19 cellular contexts compared by ENCODE assay signal in the genomic region with DNA sequence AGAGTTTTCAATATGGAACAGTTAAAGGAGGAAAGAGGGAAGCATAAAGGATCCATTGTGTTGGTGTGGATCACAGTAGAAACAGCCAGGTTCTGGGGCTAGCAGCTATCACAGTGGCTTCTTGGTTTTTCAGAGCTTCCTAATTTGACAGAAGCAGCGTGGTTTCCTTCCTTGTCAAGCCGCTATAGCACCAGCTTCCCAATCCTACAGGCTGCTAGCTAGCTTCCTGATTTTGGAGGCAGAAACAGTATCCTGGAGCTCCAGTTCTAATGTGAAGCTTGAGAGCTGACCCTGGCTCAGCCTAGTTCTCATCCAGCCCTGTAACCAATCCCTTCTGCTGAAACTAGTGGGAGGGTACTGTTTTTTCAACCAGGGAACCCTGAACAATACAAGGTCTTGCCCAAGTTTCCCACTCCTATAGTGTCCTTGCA. TPM values are rescaled to one million over a fixed set of nuclear protein-coding genes. Genes with fewer than 3 reads are reported as not detected.
DNase-seq lines count a peak whose midpoint lies in the region; ATAC-seq and TF ChIP-seq lines count a peak whose summit lies in the region.
"Had no signal": no experiment of that assay in that cellular context is flagged by ENCODE, and none has a peak within 500 bp of the region (broad histone marks: within the 10 kb centered on the region; RNA-seq: fewer than 3 reads in every experiment).

No MANE protein-coding gene starts in this region.

- H3K27me3 ChIP-seq in SJSA1 (replicated peaks), result no peaks in the 10 kb centered on the region
- no peaks in the 10 kb centered on the region for H3K27me3 ChIP-seq in fibroblast of lung (ENCODE audit: control insufficient read depth, insufficient read depth, low read length)
- no peaks in the 10 kb centered on the region for H3K27me3 ChIP-seq in osteoblast (ENCODE audit: insufficient read depth, low read length)
- H3K27me3 ChIP-seq: heart right ventricle had no signal

- H3K4me1 ChIP-seq in SJSA1 (replicated peaks) (peaks cover 23% of the 10 kb centered on the region), fibroblast of lung (ENCODE audit: control insufficient read depth, extremely low read depth, insufficient read depth, low read length) (peaks cover 12% of the 10 kb centered on the region), osteoblast (ENCODE audit: insufficient read depth, low read length) (peaks cover 42% of the 10 kb centered on the region)

- H3K27me3 Mint-ChIP-seq in nephron progenitor cell (ENCODE audit: low read depth, poor library complexity), result no peaks in the 10 kb centered on the region
- H3K27me3 Mint-ChIP-seq: central memory CD8-positive, alpha-beta T cell; T-cell had no signal

- H4K20me1 ChIP-seq in fibroblast of lung (ENCODE audit: control insufficient read depth, extremely low read depth, insufficient read depth, low read length), result no peaks in the 10 kb centered on the region
- H4K20me1 ChIP-seq in osteoblast (ENCODE audit: insufficient read depth, low read length), result no peaks in the 10 kb centered on the region

- H3K9me3 ChIP-seq in SJSA1 (replicated peaks) (no peaks in the 10 kb centered on the region), fibroblast of lung (ENCODE audit: control insufficient read depth, insufficient read depth, low read depth, low read length) (no peaks in the 10 kb centered on the region), osteoblast (ENCODE audit: low read depth, low read length) (no peaks in the 10 kb centered on the region)
- H3K9me3 ChIP-seq: heart right ventricle had no signal

- no peak for ATAC-seq in GM18517 (IDR thresholded peaks at IDR 0.05; ENCODE audit: unreplicated experiment)
- ATAC-seq: activated CD4-positive, CD25-positive, alpha-beta regulatory T cell treated with anti-CD3 and anti-CD28 coated beads, Interleukin-2, amount 50 U/mL, for 24 hours; left colon; T-cell had no signal

- H3K27ac ChIP-seq in SJSA1 (peak overlapping the region; percentile 79), fibroblast of lung (ENCODE audit: insufficient read depth, low read length) (peak overlapping the region; percentile 76), osteoblast (ENCODE audit: low read depth, low read length) (peak overlapping the region; percentile 95)

- no peaks in the 10 kb centered on the region for H3K9me3 Mint-ChIP-seq in nephron progenitor cell
- H3K9me3 Mint-ChIP-seq: central memory CD8-positive, alpha-beta T cell; neural crest cell; T-cell had no signal

- DNase-seq in AG20443 (ENCODE audit: low spot score) (peak; percentile 31), SJSA1 (ENCODE audit: low read depth in 1 of 2, low spot score in 2 of 2) (no peak), fibroblast of lung (ENCODE audit: low read depth in 2 of 2) (no peak), osteoblast (ENCODE audit: insufficient read length, low spot score, missing footprints) (peak; percentile 84), anterior cingulate cortex (lab: John Stamatoyannopoulos, UW) (no peak), nephron progenitor cell (no peak), dedifferentiated amniotic fluid mesenchymal stem cell (ENCODE audit: extremely low spot score) (no peak)
- DNase-seq: activated CD8-positive, alpha-beta memory T cell treated with anti-CD3 and anti-CD28 coated beads, Interleukin-2, amount 50 U/mL, for 4 hours; activated naive CD4-positive, alpha-beta T cell treated with Interleukin-2 at 50 U/mL for 16 hours; AML-193; DMS53; heart right ventricle; left colon; NCI-H1048; T-cell had no signal

- H3K4me2 ChIP-seq in fibroblast of lung (ENCODE audit: extremely low read depth, insufficient read depth, low read length) (peak overlapping the region; percentile 39), osteoblast (ENCODE audit: insufficient read depth, low read length) (peak overlapping the region; percentile 59)

- H2AFZ ChIP-seq in fibroblast of lung (ENCODE audit: low read length), result no peak overlapping the region
- H2AFZ ChIP-seq in osteoblast (ENCODE audit: low read length), result peak overlapping the region; percentile 37

- TF ChIP-seq CTCF in fibroblast of lung (conservative IDR thresholded peaks at IDR 0.05 in 1 of 2, IDR thresholded peaks at IDR 0.05 in 1 of 2; ENCODE audit: low read depth in 1 of 2, low read length in 2 of 2) (no peak), osteoblast (IDR thresholded peaks at IDR 0.05; ENCODE audit: extremely low read depth, low read depth, low read length) (no peak), nephron progenitor cell (IDR thresholded peaks at IDR 0.05) (no peak)

- H3K4me3 ChIP-seq in SJSA1 (no peak overlapping the region), fibroblast of lung (replicated peaks in 1 of 4; ENCODE audit: control extremely low read depth in 1 of 4, insufficient read depth in 1 of 4, low read depth in 3 of 4, low read length in 4 of 4) (no peak overlapping the region), osteoblast (ENCODE audit: insufficient read depth, low read length) (peak overlapping the region; percentile 2)
- H3K4me3 ChIP-seq: heart right ventricle had no signal

- H3K36me3 ChIP-seq in SJSA1, result peaks cover 39% of the 10 kb centered on the region
- peaks cover 6% of the 10 kb centered on the region for H3K36me3 ChIP-seq in fibroblast of lung (ENCODE audit: control insufficient read depth, insufficient read depth, low read length)
- H3K36me3 ChIP-seq in osteoblast (ENCODE audit: insufficient read depth, low read length), result peaks cover 24% of the 10 kb centered on the region

- H3K79me2 ChIP-seq in fibroblast of lung (ENCODE audit: control insufficient read depth, insufficient read depth, low read length) (no peaks in the 10 kb centered on the region), osteoblast (ENCODE audit: insufficient read depth, low read length) (peaks cover 4% of the 10 kb centered on the region)

- peaks cover 23% of the 10 kb centered on the region for H3K36me3 Mint-ChIP-seq in nephron progenitor cell (ENCODE audit: low read depth)

- peaks cover 9% of the 10 kb centered on the region for H3K4me1 Mint-ChIP-seq in nephron progenitor cell

- H3K9ac ChIP-seq in fibroblast of lung (ENCODE audit: insufficient read depth, low read length), result no peak overlapping the region

- H3K27ac Mint-ChIP-seq in nephron progenitor cell, result no peak overlapping the region
- H3K27ac Mint-ChIP-seq: T-cell had no signal

- no peak overlapping the region for H3K4me3 Mint-ChIP-seq in nephron progenitor cell
- H3K4me3 Mint-ChIP-seq: central memory CD8-positive, alpha-beta T cell; neural crest cell; T-cell had no signal

RNA-seq across cellular contexts. Expression of gene CCDC93, which starts 33.9 kb away (rescaled TPM):
- 10.1 and 15.2 TPM in 2 replicates for total RNA-seq in SJSA1 (2014; rRNA removed; shearing (Covaris generic))
- total RNA-seq in fibroblast of lung (24.4 and 32.0 TPM in 2 replicates), osteoblast (40.5 and 47.7 TPM in 2 replicates)
- polyA plus RNA-seq in fibroblast of lung, result 13.2 and 15.1 TPM in 2 replicates
- polyA plus RNA-seq in fibroblast of lung (2012), result 8.2 and 11.3 TPM in 2 replicates
- 5.5 and 5.7 TPM in 2 replicates for polyA minus RNA-seq in fibroblast of lung (ENCODE audit: low replicate concordance)

Comparison
In these comparisons a context has a peak if more than half of its experiments do, and no peak if none do; other contexts are left out.
1. DNase-seq: peak in AG20443 (single experiment) and osteoblast (single experiment); none in SJSA1 (0 of 2), fibroblast of lung (0 of 2), anterior cingulate cortex (0 of 58), nephron progenitor cell (single experiment) and dedifferentiated amniotic fluid mesenchymal stem cell (single experiment).
2. Peak in every context shown above with its lines, with median percentiles within 50 percentile points of each other: H3K27ac ChIP-seq.